ENCODE assay signal across 21 cellular contexts in genomic region chr22:40526960-40527359, GRCh38.
DNase-seq lines count a peak whose midpoint lies in the region; ATAC-seq and TF ChIP-seq lines count a peak whose summit lies in the region.
"Had no signal": no experiment of that assay in that cellular context is flagged by ENCODE, and none has a peak within 500 bp of the region (broad histone marks: within the 10 kb centered on the region; RNA-seq: fewer than 3 reads in every experiment).

No MANE protein-coding gene starts in this region.

- H3K27ac ChIP-seq in RWPE2 (ENCODE audit: poor library complexity, severe bottlenecking) = peak overlapping the region; percentile 44
- peak overlapping the region; percentile 10 to 83 for H3K27ac ChIP-seq in tibial artery
- H3K27ac ChIP-seq: SJSA1, WERI-Rb-1 had no signal

- no peaks in the 10 kb centered on the region for H3K9me3 ChIP-seq in RWPE2 (ENCODE audit: severe bottlenecking)
- no peaks in the 10 kb centered on the region for H3K9me3 ChIP-seq in tibial artery
- H3K9me3 ChIP-seq: SJSA1 had no signal

- no peak overlapping the region for H3K4me3 ChIP-seq in RWPE2 (ENCODE audit: severe bottlenecking)
- no peak overlapping the region for H3K4me3 ChIP-seq in tibial artery
- H3K4me3 ChIP-seq: GM12878, SJSA1 had no signal

- H3K36me3 ChIP-seq in RWPE2 (ENCODE audit: low read depth) (peaks cover 3% of the 10 kb centered on the region; the same call in 1 of the 2 replicates), tibial artery (no peaks in the 10 kb centered on the region)
- H3K36me3 ChIP-seq: WERI-Rb-1 had no signal

- ATAC-seq in RWPE2 (ENCODE audit: low read depth) = no peak
- ATAC-seq in HG02588 (IDR thresholded peaks at IDR 0.05; ENCODE audit: unreplicated experiment) = no peak
- ATAC-seq: activated CD8-positive, alpha-beta T cell treated with anti-CD3 and anti-CD28 coated beads for 36 hours; GM12878 had no signal

- TF ChIP-seq CTCF in RWPE2 (IDR thresholded peaks at IDR 0.05; ENCODE audit: poor library complexity, severe bottlenecking) = no peak
- no peak for TF ChIP-seq CTCF in glutamatergic neuron (IDR thresholded peaks at IDR 0.05; ENCODE audit: partially characterized antibody, unreplicated experiment)
- TF ChIP-seq CTCF in tibial artery (IDR thresholded peaks at IDR 0.05) = no peak

- peaks cover 26% of the 10 kb centered on the region for H3K4me1 ChIP-seq in RWPE2 (ENCODE audit: insufficient read depth, poor library complexity, severe bottlenecking)
- peaks cover 0 to 80% (median 28%) of the 10 kb centered on the region in 4 donors for H3K4me1 ChIP-seq in tibial artery

- no peaks in the 10 kb centered on the region for H3K27me3 ChIP-seq in RWPE2 (ENCODE audit: insufficient read depth, poor library complexity, severe bottlenecking)
- H3K27me3 ChIP-seq in tibial artery = no peaks in the 10 kb centered on the region
- H3K27me3 ChIP-seq: SJSA1 had no signal

- CTCF ChIA-PET in activated naive CD4-positive, alpha-beta T cell treated with anti-CD3 and anti-CD28 coated beads for 36 hours (lab: Charles Lee) = interaction anchor here (0.7 to 3.8 kb wide), 7 partner anchors 22 to 119 kb away, joined by 3 to 71 read pairs (median 3); no protein-coding TSS in a partner anchor

- intact Hi-C loops in activated naive CD4-positive, alpha-beta T cell treated with anti-CD3 and anti-CD28 coated beads for 36 hours (cut with micrococcal nuclease) = no loop called here
- intact Hi-C loops in tibial artery (cut with DNase I; ENCODE audit: low total_unique reads) = loop anchor here (10.0 kb wide), 1 partner anchor 108 kb away; the partner anchor contains the start of gene MRTFA

- H3K36me3 Mint-ChIP-seq in activated naive CD4-positive, alpha-beta T cell treated with anti-CD3 and anti-CD28 coated beads for 36 hours (ENCODE audit: low read depth) = peaks cover 10% of the 10 kb centered on the region
- no peaks in the 10 kb centered on the region for H3K36me3 Mint-ChIP-seq in glutamatergic neuron (ENCODE audit: unreplicated experiment)

- no peaks in the 10 kb centered on the region for H3K27me3 Mint-ChIP-seq in activated naive CD4-positive, alpha-beta T cell treated with anti-CD3 and anti-CD28 coated beads for 36 hours (ENCODE audit: low read depth)
- H3K27me3 Mint-ChIP-seq in glutamatergic neuron (ENCODE audit: unreplicated experiment) = no peaks in the 10 kb centered on the region
- H3K27me3 Mint-ChIP-seq: activated CD8-positive, alpha-beta T cell treated with anti-CD3 and anti-CD28 coated beads for 36 hours; dendritic cell treated with granulocyte-macrophage colony-stimulating factor and Interleukin-4, amounts not matched to agents 40 ng/mL and 50 ng/mL, for 4 days had no signal

- no peak overlapping the region for H3K4me3 Mint-ChIP-seq in activated naive CD4-positive, alpha-beta T cell treated with anti-CD3 and anti-CD28 coated beads for 36 hours
- H3K4me3 Mint-ChIP-seq in glutamatergic neuron (ENCODE audit: unreplicated experiment) = no peak overlapping the region
- H3K4me3 Mint-ChIP-seq: activated CD8-positive, alpha-beta T cell treated with anti-CD3 and anti-CD28 coated beads for 36 hours; CD14-positive monocyte; dendritic cell treated with granulocyte-macrophage colony-stimulating factor and Interleukin-4, amounts not matched to agents 40 ng/mL and 50 ng/mL, for 4 days had no signal

- H3K27ac Mint-ChIP-seq in activated naive CD4-positive, alpha-beta T cell treated with anti-CD3 and anti-CD28 coated beads for 36 hours = peak overlapping the region; percentile 80
- H3K27ac Mint-ChIP-seq in glutamatergic neuron (ENCODE audit: unreplicated experiment) = peak overlapping the region; percentile 19
- H3K27ac Mint-ChIP-seq: dendritic cell treated with granulocyte-macrophage colony-stimulating factor and Interleukin-4, amounts not matched to agents 40 ng/mL and 50 ng/mL, for 4 days had no signal

- no peak for DNase-seq in activated naive CD4-positive, alpha-beta T cell treated with anti-CD3 and anti-CD28 coated beads for 36 hours
- no peak for DNase-seq in activated naive CD4-positive, alpha-beta T cell treated with Interleukin-2 at 50 U/mL for 16 hours
- DNase-seq in RWPE2 (ENCODE audit: low spot score) (no peak), glutamatergic neuron (no peak), tibial artery (no peak), NOMO-1 treated with DMSO at 0.1 percent for 48 hours (lab: John Stamatoyannopoulos, UW; ENCODE audit: unreplicated experiment) (no peak), LoVo (ENCODE audit: low spot score) (no peak)
- DNase-seq: activated CD8-positive, alpha-beta T cell treated with anti-CD3 and anti-CD28 coated beads for 36 hours; DMS153; KBM-7; left ventricle myocardium superior; NCI-H187 treated with DMSO at 0.1 percent for 48 hours; NCI-H2227 treated with DMSO at 0.1 percent for 48 hours; NCI-H748 treated with DMSO at 0.1 percent for 48 hours; nucleus accumbens; WERI-Rb-1 had no signal

- H3K4me1 Mint-ChIP-seq in activated naive CD4-positive, alpha-beta T cell treated with anti-CD3 and anti-CD28 coated beads for 36 hours (ENCODE audit: low read depth) = peaks cover 63% of the 10 kb centered on the region
- H3K4me1 Mint-ChIP-seq in glutamatergic neuron (ENCODE audit: low read depth, unreplicated experiment) = peaks cover 9% of the 10 kb centered on the region

- H3K9me3 Mint-ChIP-seq in activated naive CD4-positive, alpha-beta T cell treated with anti-CD3 and anti-CD28 coated beads for 36 hours = no peaks in the 10 kb centered on the region
- no peaks in the 10 kb centered on the region for H3K9me3 Mint-ChIP-seq in glutamatergic neuron (ENCODE audit: unreplicated experiment)
- H3K9me3 Mint-ChIP-seq: activated CD8-positive, alpha-beta T cell treated with anti-CD3 and anti-CD28 coated beads for 36 hours; CD14-positive monocyte; dendritic cell treated with granulocyte-macrophage colony-stimulating factor and Interleukin-4, amounts not matched to agents 40 ng/mL and 50 ng/mL, for 4 days had no signal
